Comparison of ENCODE assay signal across 11 cellular contexts in genomic region chr1:169764919-169765318, GRCh38. TPM values are rescaled to one million over a fixed set of nuclear protein-coding genes. Genes with fewer than 3 reads are reported as not detected.
"Had no signal": no experiment of that assay in that cellular context is flagged by ENCODE, and none has a peak within 500 bp of the region (broad histone marks: within the 10 kb centered on the region; RNA-seq: fewer than 3 reads in every experiment).

No MANE protein-coding gene starts in this region.

- H3K27ac Mint-ChIP-seq: HFFc6, IgD-negative memory B cell had no signal

- H3K4me3 Mint-ChIP-seq: HFFc6, IgD-negative memory B cell had no signal

- H3K9me3 ChIP-seq: HAP-1 had no signal

- H3K9ac ChIP-seq: GM23248 had no signal

- H3K4me1 ChIP-seq: HAP-1 had no signal

- H3K4me3 ChIP-seq: GM23248, HAP-1 had no signal

- DNase-seq: GM23248, GOT3, H7, HFFc6, KG1 had no signal

- H3K4me1 Mint-ChIP-seq: IgD-negative memory B cell had no signal

- H3K9me3 Mint-ChIP-seq: HFFc6 had no signal

- H2AFZ ChIP-seq: GM23248 had no signal

- H3K36me3 ChIP-seq: HAP-1 had no signal

- ATAC-seq: HCT116 had no signal

- H3K27ac ChIP-seq: GM23248, HL-60 had no signal

RNA-seq across cellular contexts. Expression of gene SELE, which starts 31.0 kb away (rescaled TPM):
- total RNA-seq: GM23248, H4, H7, HFFc6, HT1080 had no signal
- polyA plus RNA-seq: GM23248, IgD-negative memory B cell had no signal

RNA-seq across cellular contexts. Expression of gene SELL, which starts 53.5 kb away (rescaled TPM):
- total RNA-seq: GM23248, H7, HT1080 had no signal
- polyA plus RNA-seq: GM23248 had no signal
